In genomic region chr15:86773766-86774165, GRCh38 we compare ENCODE assay signal across 27 cellular contexts.
DNase-seq lines count a peak whose midpoint lies in the region; ATAC-seq and TF ChIP-seq lines count a peak whose summit lies in the region.
"Had no signal": no experiment of that assay in that cellular context is flagged by ENCODE, and none has a peak within 500 bp of the region (broad histone marks: within the 10 kb centered on the region; RNA-seq: fewer than 3 reads in every experiment).

No MANE protein-coding gene starts in this region.

- H3K56ac ChIP-seq in H9 (ENCODE audit: insufficient read length, low read depth, low read length) = no peak overlapping the region

- no peak overlapping the region for H3K4me3 Mint-ChIP-seq in H9
- H3K4me3 Mint-ChIP-seq: activated CD4-positive, alpha-beta memory T cell treated with anti-CD3 and anti-CD28 coated beads for 36 hours; activated naive CD4-positive, alpha-beta T cell treated with anti-CD3 and anti-CD28 coated beads for 36 hours; activated T-helper 1 cell treated with anti-CD3 and anti-CD28 coated beads, Interleukin-12 subunit alpha, Interleukin-12 subunit beta, Interleukin-2, Interleukin-4 antibody, amounts not matched to agents 30 ng/mL and 10 ng/mL and 1 ng/mL, durations not matched to agents 14 hours and 24 hours and 36 hours; CD4-positive, alpha-beta T cell had no signal

- H3K18ac ChIP-seq in H9 (ENCODE audit: insufficient read length, low read depth, low read length) = no peak overlapping the region

- ATAC-seq in GM21367 (IDR thresholded peaks at IDR 0.05; ENCODE audit: unreplicated experiment) = no peak

- no peak overlapping the region for H2BK12ac ChIP-seq in H9 (ENCODE audit: insufficient read length, low read depth, low read length)

- no peak overlapping the region for H2BK5ac ChIP-seq in H9 (ENCODE audit: insufficient read length, low read length)

- no peak overlapping the region for H3K4ac ChIP-seq in H9 (ENCODE audit: low read depth, low read length)

- no peaks in the 10 kb centered on the region for H3K4me1 Mint-ChIP-seq in H9

- whole genome bisulfite sequencing in H9 (ENCODE audit: extremely low coverage, insufficient read length, low lambda C conversion rate) = no CpG with 5 or more reads among the region's 1 CpG

- no peak overlapping the region for H2AK5ac ChIP-seq in H9 (ENCODE audit: insufficient read length, low read length)

- no peak overlapping the region for H2BK20ac ChIP-seq in H9 (ENCODE audit: low read depth, low read length, poor library complexity, severe bottlenecking)

- no peaks in the 10 kb centered on the region for H3K4me1 ChIP-seq in H9 (ENCODE audit: insufficient read depth, low read length)
- H3K4me1 ChIP-seq: left ventricle myocardium inferior, testis had no signal

- H3K23ac ChIP-seq in H9 (ENCODE audit: insufficient read length, low read depth, low read length) = no peak overlapping the region

- H3K9me3 ChIP-seq in H9 (ENCODE audit: control insufficient read depth, low read depth, low read length) = no peaks in the 10 kb centered on the region
- H3K9me3 ChIP-seq: left ventricle myocardium inferior, neutrophil, testis had no signal

- H3K27ac Mint-ChIP-seq in H9 = no peak overlapping the region
- H3K27ac Mint-ChIP-seq: activated CD4-positive, alpha-beta memory T cell treated with anti-CD3 and anti-CD28 coated beads for 36 hours; activated naive CD4-positive, alpha-beta T cell treated with anti-CD3 and anti-CD28 coated beads for 36 hours; activated T-helper 1 cell treated with anti-CD3 and anti-CD28 coated beads, Interleukin-12 subunit alpha, Interleukin-12 subunit beta, Interleukin-2, Interleukin-4 antibody, amounts not matched to agents 30 ng/mL and 10 ng/mL and 1 ng/mL, durations not matched to agents 14 hours and 24 hours and 36 hours; CD4-positive, alpha-beta T cell; progenitor cell of endocrine pancreas had no signal

- no peak overlapping the region for H4K5ac ChIP-seq in H9 (ENCODE audit: insufficient read length, low read depth, low read length)

- H3K27me3 ChIP-seq in H9 (ENCODE audit: insufficient read depth, low read length) = no peaks in the 10 kb centered on the region
- H3K27me3 ChIP-seq: neutrophil, testis had no signal

- no peak overlapping the region for H2AFZ ChIP-seq in H9 (ENCODE audit: low read length)

- TF ChIP-seq CTCF in H9 (conservative IDR thresholded peaks at IDR 0.05) = no peak

- no peak overlapping the region for H3K14ac ChIP-seq in H9 (ENCODE audit: insufficient read depth, low read length)

- H4K20me1 ChIP-seq in H9 (ENCODE audit: control insufficient read depth, insufficient read depth, insufficient read length) = no peaks in the 10 kb centered on the region

- no peak overlapping the region for H4K8ac ChIP-seq in H9 (replicated peaks; ENCODE audit: insufficient read length, low read depth, low read length)

- H3T11ph ChIP-seq in H9 (ENCODE audit: low read length) = no peak overlapping the region

- peaks cover 3 to 5% of the 10 kb centered on the region in 2 experiments; a peak in 3 of 5 replicates for H3K9me3 Mint-ChIP-seq in H9
- H3K9me3 Mint-ChIP-seq: activated T-helper 1 cell treated with anti-CD3 and anti-CD28 coated beads, Interleukin-12 subunit alpha, Interleukin-12 subunit beta, Interleukin-2, Interleukin-4 antibody, amounts not matched to agents 30 ng/mL and 10 ng/mL and 1 ng/mL, durations not matched to agents 14 hours and 24 hours and 36 hours; CD4-positive, alpha-beta T cell had no signal

- H3K27me3 Mint-ChIP-seq in H9 (ENCODE audit: low read depth) = no peaks in the 10 kb centered on the region
- H3K27me3 Mint-ChIP-seq: activated CD4-positive, alpha-beta memory T cell treated with anti-CD3 and anti-CD28 coated beads for 36 hours; CD4-positive, alpha-beta T cell; progenitor cell of endocrine pancreas had no signal

- H3K79me2 ChIP-seq in H9 (ENCODE audit: insufficient read depth, low read length) = no peaks in the 10 kb centered on the region

- DNase-seq in NCI-H1436 (lab: John Stamatoyannopoulos, UW) (peak; percentile 20), NCI-H1436 treated with DMSO at 0.1 percent for 48 hours (lab: John Stamatoyannopoulos, UW) (no peak), NCI-H146 treated with DMSO at 0.1 percent for 48 hours (lab: John Stamatoyannopoulos, UW; ENCODE audit: unreplicated experiment) (peak; percentile 91), NCI-H526 (lab: John Stamatoyannopoulos, UW) (peak; percentile 55 to 56), retina (peak; percentile 54), COR-L47 (lab: John Stamatoyannopoulos, UW) (no peak), H9 (no peak)
- DNase-seq: activated CD4-positive, alpha-beta memory T cell treated with anti-CD3 and anti-CD28 coated beads for 36 hours; activated CD8-positive, alpha-beta memory T cell treated with anti-CD3 and anti-CD28 coated beads, Interleukin-2, amount 50 U/mL, for 4 hours; activated naive CD4-positive, alpha-beta T cell treated with anti-CD3 and anti-CD28 coated beads for 36 hours; CD4-positive, alpha-beta T cell; DMS53; effector CD4-positive, alpha-beta T cell; GF-D8; HCEC 1CT; left ventricle myocardium inferior; NCI-H1930; NCI-H446; stimulated activated CD4-positive, alpha-beta T cell treated with anti-CD3 and anti-CD28 coated beads, Interleukin-15, amount 100 ng/mL, for 24 hours; stimulated activated naive CD4-positive, alpha-beta T cell; testis had no signal

- no peak overlapping the region for H4K91ac ChIP-seq in H9 (ENCODE audit: insufficient read length, low read depth, low read length)

- no peaks in the 10 kb centered on the region for H3K79me1 ChIP-seq in H9 (ENCODE audit: insufficient read depth, low read depth, low read length, poor library complexity, severe bottlenecking)

- no peak overlapping the region for H2BK15ac ChIP-seq in H9 (ENCODE audit: low read depth, low read length)

- H3K36me3 Mint-ChIP-seq in H9 (ENCODE audit: insufficient read depth in 1 of 3, low read depth in 3 of 3) = peaks cover 0 to 4% (median 4%) of the 10 kb centered on the region in 3 experiments; a peak in 5 of 7 replicates
- H3K36me3 Mint-ChIP-seq: activated CD4-positive, alpha-beta memory T cell treated with anti-CD3 and anti-CD28 coated beads for 36 hours had no signal

- H3K23me2 ChIP-seq in H9 (ENCODE audit: insufficient read length, low read depth, low read length, poor library complexity, severe bottlenecking) = no peaks in the 10 kb centered on the region

- no peak overlapping the region for H3K9ac ChIP-seq in H9 (ENCODE audit: extremely low read depth, insufficient read length, low read length)

- no peak overlapping the region for H3K4me2 ChIP-seq in H9 (ENCODE audit: insufficient read depth, insufficient read length, low read length)

- no peak overlapping the region for H2BK120ac ChIP-seq in H9 (ENCODE audit: low read depth, low read length, poor library complexity, severe bottlenecking)

- H3K27ac ChIP-seq in H9 (ENCODE audit: insufficient read length, low read depth, low read length) = no peak overlapping the region
- H3K27ac ChIP-seq: epithelial cell of prostate, left ventricle myocardium inferior, neutrophil, SK-N-MC, testis had no signal

Comparison
In these comparisons a context has a peak if more than half of its experiments do, and no peak if none do; other contexts are left out.
1. DNase-seq: peak in NCI-H1436 (single experiment), NCI-H146 treated with DMSO at 0.1 percent for 48 hours (single experiment), NCI-H526 (2 of 2) and retina (single experiment); none in NCI-H1436 treated with DMSO at 0.1 percent for 48 hours (single experiment), COR-L47 (single experiment) and H9 (single experiment).